In genomic region chr10:119723624-119724023, GRCh38 we compare ENCODE assay signal across 1 cellular context.
TF ChIP-seq lines count a peak whose summit lies in the region.

No MANE protein-coding gene starts in this region.

TF ChIP-seq in GM23338, 12 proteins besides CTCF, POLR2A, EP300 and RAD21:
- no peak for TF ChIP-seq ZNF462 (CRISPR knock-in tag; IDR thresholded peaks at IDR 0.05)
- TF ChIP-seq POLR2AphosphoS5 (IDR thresholded peaks at IDR 0.05; ENCODE audit: low read depth) = no peak
- no peak for TF ChIP-seq CREB1 (CRISPR knock-in tag; IDR thresholded peaks at IDR 0.05; ENCODE audit: low read depth)
